Comparison of ENCODE assay signal across 22 cellular contexts in the genomic region with DNA sequence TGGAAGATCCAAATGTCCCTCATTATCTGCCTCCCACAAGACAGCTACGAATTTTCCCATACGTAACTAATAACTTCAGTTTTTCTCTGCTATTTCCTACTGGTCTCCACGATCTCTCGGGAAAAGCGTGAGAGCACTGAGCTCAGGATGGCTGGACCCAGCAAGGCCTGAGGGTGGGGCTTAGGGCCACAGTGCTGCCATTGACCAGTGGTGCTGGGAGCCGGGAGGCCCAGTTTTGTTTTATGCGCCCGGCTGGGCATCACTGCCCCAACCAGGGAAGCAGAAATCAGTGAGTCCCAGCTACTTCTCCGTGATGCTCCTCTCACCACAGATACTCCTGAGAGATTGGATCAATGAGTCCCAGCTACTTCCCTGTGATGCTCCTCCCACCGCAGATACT.
DNase-seq lines count a peak whose midpoint lies in the region; ATAC-seq and TF ChIP-seq lines count a peak whose summit lies in the region.
"Had no signal": no experiment of that assay in that cellular context is flagged by ENCODE, and none has a peak within 500 bp of the region (broad histone marks: within the 10 kb centered on the region; RNA-seq: fewer than 3 reads in every experiment).

No MANE protein-coding gene starts in this region.

- H3K79me2 ChIP-seq in OCI-LY3 (ENCODE audit: low read length), result no peaks in the 10 kb centered on the region

- H3K27ac Mint-ChIP-seq in MCF 10A (ENCODE audit: low read depth, unreplicated experiment), result no peak overlapping the region
- H3K27ac Mint-ChIP-seq in stimulated activated naive B cell treated with anti-CD40 and anti-IgM and Interleukin-4, amounts not matched to agents 10 μg/mL and 1 μg/mL and 100 μg/mL, for 72 hours, result peak overlapping the region; percentile 88
- H3K27ac Mint-ChIP-seq: activated CD4-positive, alpha-beta memory T cell treated with anti-CD3 and anti-CD28 coated beads, Interleukin-2, amount 10 ng/mL, durations not matched to agents 7 days and 5 days; activated naive CD4-positive, alpha-beta T cell treated with anti-CD3 and anti-CD28 coated beads, Interleukin-2, amount 10 ng/mL, durations not matched to agents 7 days and 5 days; T-helper 17 cell had no signal

- H3K27me3 Mint-ChIP-seq in MCF 10A (ENCODE audit: insufficient read depth, unreplicated experiment), result no peaks in the 10 kb centered on the region
- peaks cover 21 to 31% of the 10 kb centered on the region in 2 donors for H3K27me3 Mint-ChIP-seq in stimulated activated naive B cell treated with anti-CD40 and anti-IgM and Interleukin-4, amounts not matched to agents 10 μg/mL and 1 μg/mL and 100 μg/mL, for 72 hours

- peaks cover 6% of the 10 kb centered on the region for H3K36me3 Mint-ChIP-seq in MCF 10A (ENCODE audit: insufficient read depth, unreplicated experiment)
- peaks cover 0 to 3% of the 10 kb centered on the region in 2 donors for H3K36me3 Mint-ChIP-seq in stimulated activated naive B cell treated with anti-CD40 and anti-IgM and Interleukin-4, amounts not matched to agents 10 μg/mL and 1 μg/mL and 100 μg/mL, for 72 hours
- H3K36me3 Mint-ChIP-seq: activated naive CD4-positive, alpha-beta T cell treated with anti-CD3 and anti-CD28 coated beads, Interleukin-2, amount 10 ng/mL, durations not matched to agents 7 days and 5 days; IgD-negative memory B cell had no signal

- H3K4me3 ChIP-seq in breast epithelium (no peak overlapping the region), OCI-LY3 (ENCODE audit: low read length) (peak overlapping the region; percentile 64), mucosa of descending colon (no peak overlapping the region)
- H3K4me3 ChIP-seq: esophagus muscularis mucosa had no signal

- no peak for TF ChIP-seq CTCF in breast epithelium (IDR thresholded peaks at IDR 0.05)
- TF ChIP-seq CTCF in MCF 10A (IDR thresholded peaks at IDR 0.05; ENCODE audit: unreplicated experiment), result no peak
- TF ChIP-seq CTCF in OCI-LY3 (IDR thresholded peaks at IDR 0.05; ENCODE audit: low read depth, low read length), result no peak
- no peak for TF ChIP-seq CTCF in foreskin keratinocyte (conservative IDR thresholded peaks at IDR 0.05)
- no peak for TF ChIP-seq CTCF in mucosa of descending colon (IDR thresholded peaks at IDR 0.05)
- TF ChIP-seq CTCF in GM20000 (IDR thresholded peaks at IDR 0.05; ENCODE audit: extremely low read depth, missing control alignments), result no peak

- intact Hi-C loops in breast epithelium (cut with DNase I; ENCODE audit: low total_unique reads) (no loop called here), MCF 10A (cut with micrococcal nuclease) (no loop called here), mucosa of descending colon (cut with DNase I, micrococcal nuclease) (no loop called here)

- ATAC-seq in foreskin keratinocyte (no peak), mucosa of descending colon (no peak)
- ATAC-seq in stimulated activated naive B cell treated with anti-CD40 and anti-IgM and Interleukin-4, amounts not matched to agents 10 μg/mL and 1 μg/mL and 100 μg/mL, for 72 hours (replicated peaks), result no peak

- H3K9me3 ChIP-seq in breast epithelium (no peaks in the 10 kb centered on the region), OCI-LY3 (ENCODE audit: insufficient read depth, low read length) (no peaks in the 10 kb centered on the region), mucosa of descending colon (no peaks in the 10 kb centered on the region)
- H3K9me3 ChIP-seq: esophagus muscularis mucosa had no signal

- peak overlapping the region; percentile 67; the same call in 1 of the 2 replicates for H2AFZ ChIP-seq in OCI-LY3 (ENCODE audit: low read depth, low read length)

- no peaks in the 10 kb centered on the region for H3K4me1 ChIP-seq in breast epithelium
- H3K4me1 ChIP-seq in OCI-LY3 (ENCODE audit: low read length), result peaks cover 49% of the 10 kb centered on the region
- H3K4me1 ChIP-seq in foreskin keratinocyte, result peaks cover 19% of the 10 kb centered on the region
- no peaks in the 10 kb centered on the region for H3K4me1 ChIP-seq in mucosa of descending colon (ENCODE audit: low read depth)

- DNase-seq in breast epithelium (ENCODE audit: low spot score in 2 of 2), result no peak
- no peak for DNase-seq in MCF 10A (ENCODE audit: unreplicated experiment)
- no peak for DNase-seq in foreskin keratinocyte
- no peak for DNase-seq in stimulated activated naive B cell treated with anti-CD40 and anti-IgM and Interleukin-4, amounts not matched to agents 10 μg/mL and 1 μg/mL and 100 μg/mL, for 72 hours
- DNase-seq in NCI-H1417 treated with DMSO at 0.1 percent for 48 hours (lab: John Stamatoyannopoulos, UW), result no peak
- DNase-seq in mucosa of descending colon, result no peak
- no peak for DNase-seq in GM20000 (ENCODE audit: low spot score)
- DNase-seq: activated naive CD4-positive, alpha-beta T cell treated with anti-CD3 and anti-CD28 coated beads, Interleukin-2, amount 10 ng/mL, durations not matched to agents 7 days and 5 days; activated T-cell treated with anti-CD3 and anti-CD28 coated beads, Interleukin-2, amount 50 U/mL, for 4 hours; cerebellar nuclear complex; effector CD4-positive, alpha-beta T cell; NCI-H1694 treated with DMSO at 0.1 percent for 48 hours; NCI-H226; NCI-H774; retina; stimulated activated CD4-positive, alpha-beta T cell treated with anti-CD3 and anti-CD28 coated beads, Interleukin-15, amount 100 ng/mL, for 24 hours; T-helper 17 cell had no signal

- peaks cover 40% of the 10 kb centered on the region for H3K4me1 Mint-ChIP-seq in MCF 10A (ENCODE audit: insufficient read depth, unreplicated experiment)
- H3K4me1 Mint-ChIP-seq in stimulated activated naive B cell treated with anti-CD40 and anti-IgM and Interleukin-4, amounts not matched to agents 10 μg/mL and 1 μg/mL and 100 μg/mL, for 72 hours, result peaks cover 5 to 39% of the 10 kb centered on the region in 2 donors

- peak overlapping the region; percentile 61 for H3K9ac ChIP-seq in OCI-LY3 (ENCODE audit: low read length)

- H3K36me3 ChIP-seq in breast epithelium (no peaks in the 10 kb centered on the region), OCI-LY3 (replicated peaks; ENCODE audit: low read depth, low read length) (no peaks in the 10 kb centered on the region), mucosa of descending colon (ENCODE audit: low read depth) (no peaks in the 10 kb centered on the region)
- H3K36me3 ChIP-seq: esophagus muscularis mucosa had no signal

- CTCF ChIA-PET in MCF 10A (lab: Yijun Ruan, JAX), result interaction anchor here (0.6 to 2.0 kb wide), 10 partner anchors 15 to 416 kb away, joined by 3 to 7 read pairs (median 4); no protein-coding TSS in a partner anchor

- H3K4me3 Mint-ChIP-seq in MCF 10A (ENCODE audit: unreplicated experiment), result no peak overlapping the region
- H3K4me3 Mint-ChIP-seq in stimulated activated naive B cell treated with anti-CD40 and anti-IgM and Interleukin-4, amounts not matched to agents 10 μg/mL and 1 μg/mL and 100 μg/mL, for 72 hours, result no peak overlapping the region
- H3K4me3 Mint-ChIP-seq: activated CD4-positive, alpha-beta memory T cell treated with anti-CD3 and anti-CD28 coated beads, Interleukin-2, amount 10 ng/mL, durations not matched to agents 7 days and 5 days; activated naive CD4-positive, alpha-beta T cell treated with anti-CD3 and anti-CD28 coated beads, Interleukin-2, amount 10 ng/mL, durations not matched to agents 7 days and 5 days; activated T-cell treated with anti-CD3 and anti-CD28 coated beads, Interleukin-2, amount 50 U/mL, for 4 hours; IgD-negative memory B cell; T-helper 17 cell had no signal

- H3K27ac ChIP-seq in breast epithelium (peak overlapping the region; percentile 61 to 80), OCI-LY3 (ENCODE audit: low read length) (no peak overlapping the region), foreskin keratinocyte (peak overlapping the region; percentile 51)
- H3K27ac ChIP-seq: esophagus muscularis mucosa, VCaP had no signal

- peak overlapping the region; percentile 88 for H3K4me2 ChIP-seq in OCI-LY3 (ENCODE audit: low read length)

- no peaks in the 10 kb centered on the region for H3K9me3 Mint-ChIP-seq in MCF 10A (ENCODE audit: unreplicated experiment)
- H3K9me3 Mint-ChIP-seq in stimulated activated naive B cell treated with anti-CD40 and anti-IgM and Interleukin-4, amounts not matched to agents 10 μg/mL and 1 μg/mL and 100 μg/mL, for 72 hours, result no peaks in the 10 kb centered on the region
- H3K9me3 Mint-ChIP-seq: activated CD4-positive, alpha-beta memory T cell treated with anti-CD3 and anti-CD28 coated beads, Interleukin-2, amount 10 ng/mL, durations not matched to agents 7 days and 5 days; activated naive CD4-positive, alpha-beta T cell treated with anti-CD3 and anti-CD28 coated beads, Interleukin-2, amount 10 ng/mL, durations not matched to agents 7 days and 5 days; activated T-cell treated with anti-CD3 and anti-CD28 coated beads, Interleukin-2, amount 50 U/mL, for 4 hours; IgD-negative memory B cell had no signal

- TF ChIP-seq POLR2A in breast epithelium (IDR thresholded peaks at IDR 0.05), result no peak

- no peaks in the 10 kb centered on the region for H3K27me3 ChIP-seq in breast epithelium
- peaks cover 25% of the 10 kb centered on the region for H3K27me3 ChIP-seq in OCI-LY3 (ENCODE audit: low read depth, low read length)
- no peaks in the 10 kb centered on the region for H3K27me3 ChIP-seq in foreskin keratinocyte

- no peaks in the 10 kb centered on the region for H4K20me1 ChIP-seq in OCI-LY3 (ENCODE audit: insufficient read depth, low read length)

- BruUV-seq in MCF 10A (replicated peaks; lab: Mats Ljungman, UMichigan), result no TSS peak

- POLR2A ChIA-PET in MCF 10A (lab: Yijun Ruan, JAX), result interaction anchor here (0.6 to 3.6 kb wide), 11 partner anchors 8 to 232 kb away, joined by 3 to 30 read pairs (median 11); no protein-coding TSS in a partner anchor
